Comparison of ENCODE assay signal across 20 cellular contexts in the genomic region with DNA sequence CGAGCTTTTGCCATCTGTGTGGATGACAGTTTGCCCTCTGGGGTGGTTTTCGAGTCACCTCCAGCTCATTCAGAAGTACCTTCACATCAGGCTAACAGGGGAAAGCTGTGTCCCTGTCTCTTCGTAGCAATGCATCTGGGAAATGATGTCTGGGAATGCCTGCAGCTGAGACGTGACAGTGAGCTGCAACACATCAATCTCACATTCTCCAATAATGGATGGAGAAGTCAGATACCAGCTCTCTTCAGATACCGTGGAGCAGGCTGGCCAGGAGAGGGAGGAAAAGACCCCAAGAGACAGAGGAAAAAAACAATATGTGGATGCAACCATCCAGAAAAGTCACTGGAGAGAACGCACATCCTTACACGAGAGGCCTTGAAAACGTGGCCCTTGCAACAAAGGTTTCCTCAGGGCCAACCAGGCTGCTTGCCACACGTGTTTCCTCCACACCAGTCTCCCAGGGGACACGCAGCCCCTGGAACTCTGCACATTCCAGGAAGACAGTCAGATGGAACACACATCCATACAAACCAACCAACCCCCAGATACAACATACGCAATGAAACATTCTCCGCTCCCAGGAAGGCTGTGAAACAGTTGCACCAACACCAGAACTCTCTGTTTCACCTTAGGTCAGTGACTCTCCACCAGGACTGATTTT.
"Had no signal": no experiment of that assay in that cellular context is flagged by ENCODE, and none has a peak within 500 bp of the region (broad histone marks: within the 10 kb centered on the region; RNA-seq: fewer than 3 reads in every experiment).

No MANE protein-coding gene starts in this region.

- H3K4me3 ChIP-seq: gastroesophageal sphincter, heart left ventricle, ovary, SK-N-MC, transverse colon had no signal

- H3K9me3 ChIP-seq: gastroesophageal sphincter, heart left ventricle, ovary, transverse colon had no signal

- H3K27ac Mint-ChIP-seq: activated B cell treated with CpG ODN at 0.5 μM for 24 hours; activated CD4-positive, alpha-beta memory T cell treated with anti-CD3 and anti-CD28 coated beads, Interleukin-2, amount 10 ng/mL, durations not matched to agents 7 days and 5 days; activated CD8-positive, alpha-beta memory T cell treated with anti-CD3 and anti-CD28 coated beads, Interleukin-2, amount 10 ng/mL, durations not matched to agents 7 days and 5 days; T-cell had no signal

- H3K27me3 Mint-ChIP-seq: brain had no signal

- H3K27me3 ChIP-seq: gastroesophageal sphincter, heart left ventricle, ovary, transverse colon had no signal

- DNase-seq: activated B cell treated with CpG ODN at 0.5 μM for 24 hours; activated CD4-positive, alpha-beta memory T cell treated with anti-CD3 and anti-CD28 coated beads, Interleukin-2, amount 10 ng/mL, durations not matched to agents 7 days and 5 days; activated CD4-positive, alpha-beta T cell treated with anti-CD3 and anti-CD28 coated beads for 48 hours; activated CD8-positive, alpha-beta memory T cell treated with anti-CD3 and anti-CD28 coated beads, Interleukin-2, amount 10 ng/mL, durations not matched to agents 7 days and 5 days; anterior cingulate cortex; cortex of kidney; effector CD8-positive, alpha-beta T cell; heart left ventricle; midbrain; ovary; stimulated activated CD8-positive, alpha-beta memory T cell treated with anti-CD3 and anti-CD28 coated beads, Interleukin-4, amount 100 ng/mL, for 48 hours; stimulated activated naive CD4-positive, alpha-beta T cell; substantia nigra; T-cell; transverse colon had no signal

- H3K4me1 ChIP-seq: gastroesophageal sphincter had no signal

- H3K4me3 Mint-ChIP-seq: activated B cell treated with CpG ODN at 0.5 μM for 24 hours; activated CD4-positive, alpha-beta memory T cell treated with anti-CD3 and anti-CD28 coated beads, Interleukin-2, amount 10 ng/mL, durations not matched to agents 7 days and 5 days; activated CD8-positive, alpha-beta memory T cell treated with anti-CD3 and anti-CD28 coated beads, Interleukin-2, amount 10 ng/mL, durations not matched to agents 7 days and 5 days; brain; neural crest cell; T-cell had no signal

- H3K9me3 Mint-ChIP-seq: activated B cell treated with CpG ODN at 0.5 μM for 24 hours; activated CD4-positive, alpha-beta memory T cell treated with anti-CD3 and anti-CD28 coated beads, Interleukin-2, amount 10 ng/mL, durations not matched to agents 7 days and 5 days; brain; neural crest cell; T-cell had no signal

- H3K36me3 ChIP-seq: gastroesophageal sphincter, heart left ventricle, ovary, transverse colon had no signal

- ATAC-seq: activated CD8-positive, alpha-beta memory T cell treated with anti-CD3 and anti-CD28 coated beads, Interleukin-2, amount 10 ng/mL, durations not matched to agents 7 days and 5 days; esophagus mucosa; gastroesophageal sphincter; T-cell had no signal

- H3K27ac ChIP-seq: gastroesophageal sphincter, ovary, SK-N-MC, transverse colon had no signal
